Comparison of ENCODE assay signal across 1 cellular context in the genomic region with DNA sequence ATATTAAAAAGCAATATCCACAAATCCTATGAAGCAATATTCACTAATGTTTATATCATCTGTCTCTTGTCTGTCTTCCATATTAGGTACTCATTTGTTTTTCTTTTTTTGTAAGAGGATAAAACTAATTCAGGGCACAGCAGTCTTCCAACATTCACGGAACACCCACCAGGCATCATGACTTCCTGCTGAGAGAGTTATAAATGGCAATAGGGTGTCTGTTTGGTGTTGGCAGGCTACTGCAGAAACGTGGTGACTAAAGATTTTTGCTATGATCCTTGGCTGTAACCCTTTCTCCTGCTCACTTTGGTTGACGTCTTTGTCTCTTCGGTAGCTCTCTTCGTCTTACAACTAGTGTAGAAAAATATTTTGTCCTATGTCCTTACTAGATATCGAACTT.
TF ChIP-seq lines count a peak whose summit lies in the region.

No MANE protein-coding gene starts in this region.

TF ChIP-seq in HEK293, 187 proteins besides CTCF, POLR2A, EP300 and RAD21 (continued from another document):
- TF ChIP-seq, protein P1, sequence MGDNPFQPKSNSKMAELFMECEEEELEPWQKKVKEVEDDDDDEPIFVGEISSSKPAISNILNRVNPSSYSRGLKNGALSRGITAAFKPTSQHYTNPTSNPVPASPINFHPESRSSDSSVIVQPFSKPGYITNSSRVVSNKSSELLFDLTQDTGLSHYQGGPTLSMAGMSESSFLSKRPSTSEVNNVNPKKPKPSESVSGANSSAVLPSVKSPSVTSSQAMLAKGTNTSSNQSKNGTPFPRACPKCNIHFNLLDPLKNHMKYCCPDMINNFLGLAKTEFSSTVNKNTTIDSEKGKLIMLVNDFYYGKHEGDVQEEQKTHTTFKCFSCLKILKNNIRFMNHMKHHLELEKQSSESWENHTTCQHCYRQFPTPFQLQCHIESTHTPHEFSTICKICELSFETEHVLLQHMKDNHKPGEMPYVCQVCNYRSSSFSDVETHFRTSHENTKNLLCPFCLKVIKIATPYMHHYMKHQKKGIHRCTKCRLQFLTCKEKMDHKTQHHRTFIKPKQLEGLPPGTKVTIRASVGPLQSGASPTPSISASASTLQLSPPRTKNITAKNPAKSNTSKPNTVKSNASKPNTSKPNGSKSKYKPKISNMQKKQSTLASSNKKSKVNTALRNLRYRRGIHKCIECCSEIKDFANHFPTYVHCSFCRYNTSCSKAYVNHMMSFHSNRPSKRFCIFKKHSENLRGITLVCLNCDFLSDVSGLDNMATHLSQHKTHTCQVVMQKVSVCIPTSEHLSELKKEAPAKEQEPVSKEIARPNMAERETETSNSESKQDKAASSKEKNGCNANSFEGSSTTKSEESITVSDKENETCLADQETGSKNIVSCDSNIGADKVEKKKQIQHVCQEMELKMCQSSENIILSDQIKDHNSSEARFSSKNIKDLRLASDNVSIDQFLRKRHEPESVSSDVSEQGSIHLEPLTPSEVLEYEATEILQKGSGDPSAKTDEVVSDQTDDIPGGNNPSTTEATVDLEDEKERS (tag by site-specific recombination; IDR thresholded peaks at IDR 0.05), result no peak
